8 cellular contexts compared by ENCODE assay signal in genomic region chr5:111530298-111530740, GRCh38. TPM values are rescaled to one million over a fixed set of nuclear protein-coding genes. Genes with fewer than 3 reads are reported as not detected.
DNase-seq lines count a peak whose midpoint lies in the region; ATAC-seq and TF ChIP-seq lines count a peak whose summit lies in the region.

No MANE protein-coding gene starts in this region.

- H3K9me3 Mint-ChIP-seq in memory B cell = peaks cover 1% of the 10 kb centered on the region
- H3K9me3 Mint-ChIP-seq in glutamatergic neuron (ENCODE audit: unreplicated experiment) = peaks cover under 1% of the 10 kb centered on the region

- H3K4me1 Mint-ChIP-seq in memory B cell = peaks cover 11% of the 10 kb centered on the region
- no peaks in the 10 kb centered on the region for H3K4me1 Mint-ChIP-seq in glutamatergic neuron (ENCODE audit: low read depth, unreplicated experiment)

- H2AFZ ChIP-seq in ACC112 (ENCODE audit: low read length, unreplicated experiment) = peak overlapping the region; percentile 88

- H3K79me2 ChIP-seq in ACC112 (ENCODE audit: control insufficient read depth, insufficient read depth, low read length, unreplicated experiment) = no peaks in the 10 kb centered on the region

- ATAC-seq in GM19438 (IDR thresholded peaks at IDR 0.05; ENCODE audit: low read depth, unreplicated experiment) = peak; percentile 90
- ATAC-seq in HG03565 (IDR thresholded peaks at IDR 0.05; ENCODE audit: unreplicated experiment) = peak; percentile 84
- peak; percentile 100 for ATAC-seq in memory B cell (ENCODE audit: low read depth)

- DNase-seq in UCSD-AML1 (lab: John Stamatoyannopoulos, UW; ENCODE audit: unreplicated experiment) (peak; percentile 82), brain microvascular endothelial cell (peak; percentile 98), memory B cell (ENCODE audit: low spot score in 2 of 2) (peak; percentile 53 to 79), glutamatergic neuron (no peak)
- DNase-seq in stimulated activated CD8-positive, alpha-beta memory T cell treated with anti-CD3 and anti-CD28 coated beads, Interleukin-7, amount 100 ng/mL, for 1 hour (ENCODE audit: low read depth in 2 of 2) = peak; percentile 57 to 59

- H3K27ac Mint-ChIP-seq in memory B cell (peak overlapping the region; percentile 76), glutamatergic neuron (ENCODE audit: unreplicated experiment) (no peak overlapping the region)

- H3K4me3 ChIP-seq in ACC112 (ENCODE audit: low read depth, low read length) (no peak overlapping the region), brain microvascular endothelial cell (ENCODE audit: low read depth, low read length) (peak overlapping the region; percentile 1)

- H3K36me3 ChIP-seq in ACC112 (ENCODE audit: insufficient read depth, low read length) = no peaks in the 10 kb centered on the region
- no peaks in the 10 kb centered on the region for H3K36me3 ChIP-seq in brain microvascular endothelial cell (replicated peaks)

- in situ Hi-C loops in brain microvascular endothelial cell (cut with HindIII; ENCODE audit: low pct_ligation_motif_present, low sequenced_read_pairs) = no loop called here

- peaks cover 7% of the 10 kb centered on the region for H3K27me3 Mint-ChIP-seq in memory B cell
- H3K27me3 Mint-ChIP-seq in glutamatergic neuron (ENCODE audit: unreplicated experiment) = no peaks in the 10 kb centered on the region

- H3K27ac ChIP-seq in ACC112 (ENCODE audit: low read depth, low read length) (0 out of 2 replicates have a peak overlapping the region, but pooled peaks have one; percentile 3), brain microvascular endothelial cell (peak overlapping the region; percentile 86)

- no peak for TF ChIP-seq CTCF in brain microvascular endothelial cell (IDR thresholded peaks at IDR 0.05; ENCODE audit: low read depth, low read length, missing control alignments)
- TF ChIP-seq CTCF in glutamatergic neuron (IDR thresholded peaks at IDR 0.05; ENCODE audit: partially characterized antibody, unreplicated experiment) = no peak

- H3K4me3 Mint-ChIP-seq in memory B cell (peak overlapping the region; percentile 65), glutamatergic neuron (ENCODE audit: unreplicated experiment) (no peak overlapping the region)

- peaks cover 6% of the 10 kb centered on the region for H3K4me1 ChIP-seq in ACC112 (ENCODE audit: control insufficient read depth, insufficient read depth, low read length, unreplicated experiment)

- no peaks in the 10 kb centered on the region for H3K27me3 ChIP-seq in ACC112 (ENCODE audit: insufficient read depth, low read length)
- H3K27me3 ChIP-seq in brain microvascular endothelial cell (replicated peaks) = no peaks in the 10 kb centered on the region

- H3K36me3 Mint-ChIP-seq in memory B cell = peaks cover 3% of the 10 kb centered on the region
- H3K36me3 Mint-ChIP-seq in glutamatergic neuron (ENCODE audit: unreplicated experiment) = no peaks in the 10 kb centered on the region

RNA-seq across cellular contexts. Expression of gene STARD4, which starts 18.0 kb away (rescaled TPM):
- total RNA-seq in glutamatergic neuron (ENCODE audit: unreplicated experiment) = 71.2 TPM
